In the genomic region with DNA sequence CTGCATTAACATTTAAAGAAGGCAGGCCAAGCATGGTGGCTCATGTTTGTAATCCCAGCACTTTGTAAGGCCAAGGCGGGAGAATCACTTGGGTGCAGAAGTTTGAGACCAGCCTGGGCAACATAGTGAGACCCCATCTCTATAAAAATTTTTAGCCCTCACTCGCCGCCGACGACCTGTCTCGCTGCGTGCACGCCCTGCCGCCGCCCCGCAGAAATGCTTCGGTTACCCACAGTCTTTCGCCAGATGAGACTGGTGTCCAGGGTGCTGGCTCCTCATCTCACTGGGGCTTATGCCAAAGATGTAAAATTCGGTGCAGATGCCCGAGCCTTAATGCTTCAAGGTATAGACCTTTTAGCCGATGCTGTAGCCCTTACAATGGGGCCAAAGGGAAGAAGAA, we compare ENCODE assay signal across 33 cellular contexts. TPM values are rescaled to one million over a fixed set of nuclear protein-coding genes. Genes with fewer than 3 reads are reported as not detected.
"Had no signal": no experiment of that assay in that cellular context is flagged by ENCODE, and none has a peak within 500 bp of the region (broad histone marks: within the 10 kb centered on the region; RNA-seq: fewer than 3 reads in every experiment).

No MANE protein-coding gene starts in this region.

- H3K27ac Mint-ChIP-seq: stimulated activated effector memory CD8-positive, alpha-beta T cell treated with anti-CD3 and anti-CD28 coated beads, Interleukin-12 subunit alpha, Interleukin-12 subunit beta, amount 100 ng/mL, for 72 hours; stimulated activated memory B cell treated with anti-CD40 and anti-IgM and Interleukin-4, amounts not matched to agents 10 μg/mL and 1 μg/mL and 100 μg/mL, for 72 hours; stimulated activated naive B cell treated with anti-CD40 and anti-IgM and Interleukin-4, amounts not matched to agents 10 μg/mL and 1 μg/mL and 100 μg/mL, for 72 hours; stimulated activated naive CD8-positive, alpha-beta T cell treated with anti-CD3 and anti-CD28 coated beads, Interleukin-15, amount 100 ng/mL, for 72 hours; stimulated activated naive CD8-positive, alpha-beta T cell treated with anti-CD3 and anti-CD28 coated beads, Interleukin-15, Interleukin-2, amounts not matched to agents 100 ng/mL and 50 ng/mL, for 24 hours; type B pancreatic cell had no signal

- H3K36me3 Mint-ChIP-seq: stimulated activated effector memory CD8-positive, alpha-beta T cell treated with anti-CD3 and anti-CD28 coated beads, Interleukin-12 subunit alpha, Interleukin-12 subunit beta, amount 100 ng/mL, for 72 hours; stimulated activated memory B cell treated with anti-CD40 and anti-IgM and Interleukin-4, amounts not matched to agents 10 μg/mL and 1 μg/mL and 100 μg/mL, for 72 hours; stimulated activated naive B cell treated with anti-CD40 and anti-IgM and Interleukin-4, amounts not matched to agents 10 μg/mL and 1 μg/mL and 100 μg/mL, for 72 hours; type B pancreatic cell had no signal

- H3K27ac ChIP-seq: stomach, suprapubic skin, testis, thoracic aorta, thyroid gland, tibial artery, tibial nerve, transverse colon, upper lobe of left lung, upper lobe of right lung, uterus, vagina had no signal

- H3K4me1 Mint-ChIP-seq: stimulated activated effector memory CD8-positive, alpha-beta T cell treated with anti-CD3 and anti-CD28 coated beads, Interleukin-12 subunit alpha, Interleukin-12 subunit beta, amount 100 ng/mL, for 72 hours; stimulated activated naive CD8-positive, alpha-beta T cell treated with anti-CD3 and anti-CD28 coated beads, Interleukin-15, amount 100 ng/mL, for 72 hours had no signal

- DNase-seq: stimulated activated CD4-positive, alpha-beta T cell treated with anti-CD3 and anti-CD28 coated beads, Interleukin-2, amount 100 ng/mL, for 48 hours; stimulated activated CD4-positive, alpha-beta T cell treated with anti-CD3 and anti-CD28 coated beads, Interleukin-4, amount 100 ng/mL, for 1 hour; stimulated activated CD4-positive, alpha-beta T cell treated with anti-CD3 and anti-CD28 coated beads, Interleukin-4, amount 100 ng/mL, for 24 hours; stimulated activated CD4-positive, alpha-beta T cell treated with anti-CD3 and anti-CD28 coated beads, Interleukin-4, amount 100 ng/mL, for 4 hours; stimulated activated CD8-positive, alpha-beta memory T cell treated with anti-CD3 and anti-CD28 coated beads, Interleukin-4, amount 100 ng/mL, for 48 hours; stimulated activated naive B cell treated with anti-CD40 and anti-IgM and Interleukin-4, amounts not matched to agents 10 μg/mL and 1 μg/mL and 100 μg/mL, for 72 hours; stimulated activated naive CD4-positive, alpha-beta T cell; stimulated activated naive CD4-positive, alpha-beta T cell treated with Interleukin-2 at 50 U/mL for 16 hours; stimulated activated naive CD8-positive, alpha-beta T cell treated with anti-CD3 and anti-CD28 coated beads, Interleukin-15, amount 100 ng/mL, for 72 hours; stimulated activated naive CD8-positive, alpha-beta T cell treated with anti-CD3 and anti-CD28 coated beads, Interleukin-15, Interleukin-2, amounts not matched to agents 100 U/mL and 50 U/mL, for 24 hours; stomach; substantia nigra; testis; thyroid gland; tibial artery; transverse colon; trophoblast cell; upper lobe of right lung; uterus had no signal

- H3K9me3 ChIP-seq: stomach, suprapubic skin, testis, thoracic aorta, thyroid gland, tibial artery, tibial nerve, transverse colon, upper lobe of left lung, upper lobe of right lung, uterus, vagina had no signal

- H3K4me1 ChIP-seq: testis, upper lobe of right lung, uterus, vagina had no signal

- ATAC-seq: stimulated activated effector memory CD8-positive, alpha-beta T cell treated with anti-CD3 and anti-CD28 coated beads, Interleukin-12 subunit alpha, Interleukin-12 subunit beta, amount 100 ng/mL, for 72 hours; stimulated activated memory B cell treated with anti-CD40 and anti-IgM and Interleukin-4, amounts not matched to agents 10 μg/mL and 1 μg/mL and 100 μg/mL, for 72 hours; stimulated activated naive B cell treated with anti-CD40 and anti-IgM and Interleukin-4, amounts not matched to agents 10 μg/mL and 1 μg/mL and 100 μg/mL, for 72 hours; stimulated activated naive CD8-positive, alpha-beta T cell treated with anti-CD3 and anti-CD28 coated beads, Interleukin-15, amount 100 ng/mL, for 72 hours; stimulated activated naive CD8-positive, alpha-beta T cell treated with anti-CD3 and anti-CD28 coated beads, Interleukin-15, Interleukin-2, amounts not matched to agents 100 U/mL and 50 U/mL, for 24 hours; upper lobe of right lung had no signal

- H3K9me3 Mint-ChIP-seq: stimulated activated effector memory CD8-positive, alpha-beta T cell treated with anti-CD3 and anti-CD28 coated beads, Interleukin-12 subunit alpha, Interleukin-12 subunit beta, amount 100 ng/mL, for 72 hours; stimulated activated memory B cell treated with anti-CD40 and anti-IgM and Interleukin-4, amounts not matched to agents 10 μg/mL and 1 μg/mL and 100 μg/mL, for 72 hours; stimulated activated naive B cell treated with anti-CD40 and anti-IgM and Interleukin-4, amounts not matched to agents 10 μg/mL and 1 μg/mL and 100 μg/mL, for 72 hours; stimulated activated naive CD8-positive, alpha-beta T cell treated with anti-CD3 and anti-CD28 coated beads, Interleukin-15, amount 100 ng/mL, for 72 hours; stimulated activated naive CD8-positive, alpha-beta T cell treated with anti-CD3 and anti-CD28 coated beads, Interleukin-15, Interleukin-2, amounts not matched to agents 100 ng/mL and 50 ng/mL, for 24 hours; type B pancreatic cell had no signal

- H3K36me3 ChIP-seq: stomach, suprapubic skin, thoracic aorta, thyroid gland, tibial artery, tibial nerve, transverse colon, upper lobe of left lung, upper lobe of right lung, uterus, vagina had no signal

- H3K4me3 ChIP-seq: stomach, suprapubic skin, testis, thoracic aorta, thyroid gland, tibial artery, tibial nerve, transverse colon, upper lobe of left lung, upper lobe of right lung, uterus, vagina had no signal

- FAIRE-seq: urothelium cell line had no signal

- H3K27me3 ChIP-seq: stomach, suprapubic skin, testis, thyroid gland, tibial artery, tibial nerve, transverse colon, upper lobe of left lung, upper lobe of right lung, uterus, vagina had no signal

- H3K4me3 Mint-ChIP-seq: stimulated activated effector memory CD8-positive, alpha-beta T cell treated with anti-CD3 and anti-CD28 coated beads, Interleukin-12 subunit alpha, Interleukin-12 subunit beta, amount 100 ng/mL, for 72 hours; stimulated activated memory B cell treated with anti-CD40 and anti-IgM and Interleukin-4, amounts not matched to agents 10 μg/mL and 1 μg/mL and 100 μg/mL, for 72 hours; stimulated activated naive B cell treated with anti-CD40 and anti-IgM and Interleukin-4, amounts not matched to agents 10 μg/mL and 1 μg/mL and 100 μg/mL, for 72 hours; stimulated activated naive CD8-positive, alpha-beta T cell treated with anti-CD3 and anti-CD28 coated beads, Interleukin-15, amount 100 ng/mL, for 72 hours; stimulated activated naive CD8-positive, alpha-beta T cell treated with anti-CD3 and anti-CD28 coated beads, Interleukin-15, Interleukin-2, amounts not matched to agents 100 ng/mL and 50 ng/mL, for 24 hours; type B pancreatic cell had no signal

RNA-seq across cellular contexts. Expression of a gene that starts 56.3 kb away (rescaled TPM):
- total RNA-seq: stomach, subcutaneous adipose tissue, suprapubic skin, temporal lobe, thoracic aorta, thyroid gland, tibial nerve, transverse colon, upper lobe of left lung, upper lobe of right lung, ureter, urinary bladder, uterus, vagina had no signal
- polyA plus RNA-seq: stomach, urinary bladder had no signal
